ENCODE assay signal across 26 cellular contexts in genomic region chrX:106980952-106981626, GRCh38. TPM values are rescaled to one million over a fixed set of nuclear protein-coding genes. Genes with fewer than 3 reads are reported as not detected.
DNase-seq lines count a peak whose midpoint lies in the region; ATAC-seq, FAIRE-seq and TF ChIP-seq lines count a peak whose summit lies in the region.
"Had no signal": no experiment of that assay in that cellular context is flagged by ENCODE, and none has a peak within 500 bp of the region (broad histone marks: within the 10 kb centered on the region; RNA-seq: fewer than 3 reads in every experiment).

No MANE protein-coding gene starts in this region.

- H3K36me3 Mint-ChIP-seq in astrocyte (ENCODE audit: low read depth, unreplicated experiment), result peaks cover 2% of the 10 kb centered on the region
- H3K36me3 Mint-ChIP-seq: CD14-positive monocyte had no signal

- H3K4me1 ChIP-seq in astrocyte (ENCODE audit: insufficient read depth, low read length), result no peaks in the 10 kb centered on the region
- no peaks in the 10 kb centered on the region for H3K4me1 ChIP-seq in right lobe of liver
- no peaks in the 10 kb centered on the region for H3K4me1 ChIP-seq in neuronal stem cell (ENCODE audit: control insufficient read depth in 2 of 2, insufficient read depth in 1 of 2, low read depth in 1 of 2, low read length in 2 of 2)
- H3K4me1 ChIP-seq: BE2C; BLaER1 treated with 17β-estradiol and CSF1 and Interleukin-3, amounts not matched to agents 10 nM and 100 nM had no signal

- H3K27me3 Mint-ChIP-seq in astrocyte (ENCODE audit: low read depth, unreplicated experiment), result no peaks in the 10 kb centered on the region
- H3K27me3 Mint-ChIP-seq: CD4-positive, alpha-beta T cell had no signal

- H4K8ac ChIP-seq in neuronal stem cell (ENCODE audit: low read depth, low read length), result no peak overlapping the region

- TF ChIP-seq CTCF in astrocyte (IDR thresholded peaks at IDR 0.05; ENCODE audit: insufficient read depth, low read depth, low read length) (no peak), right lobe of liver (IDR thresholded peaks at IDR 0.05) (no peak)

- peak; percentile 49 for FAIRE-seq in astrocyte (lab: Jason Lieb, UNC)
- FAIRE-seq: D721Med, GM12878, GM19239 had no signal

- H3K36me3 ChIP-seq in astrocyte (ENCODE audit: insufficient read depth, low read length) (peaks cover 3% of the 10 kb centered on the region), right lobe of liver (no peaks in the 10 kb centered on the region), neuronal stem cell (replicated peaks in 1 of 2; ENCODE audit: control insufficient read depth in 2 of 2, insufficient read depth in 2 of 2, low read length in 2 of 2) (peaks cover 0 to 4% of the 10 kb centered on the region in 2 donors)
- H3K36me3 ChIP-seq: BE2C; BLaER1 treated with 17β-estradiol and CSF1 and Interleukin-3, amounts not matched to agents 10 nM and 100 nM had no signal

- H2BK120ac ChIP-seq in neuronal stem cell (ENCODE audit: low read depth, low read length), result no peak overlapping the region

- no peak overlapping the region for H2BK15ac ChIP-seq in neuronal stem cell (ENCODE audit: low read length)

- no peaks in the 10 kb centered on the region for H3K9me3 Mint-ChIP-seq in astrocyte (ENCODE audit: unreplicated experiment)
- H3K9me3 Mint-ChIP-seq: CD14-positive monocyte; CD4-positive, alpha-beta T cell; CD8-positive, alpha-beta memory T cell; GM23338 had no signal

- H3K27me3 ChIP-seq in astrocyte (ENCODE audit: insufficient read depth, low read length) (no peaks in the 10 kb centered on the region), right lobe of liver (no peaks in the 10 kb centered on the region), neuronal stem cell (ENCODE audit: control insufficient read depth in 3 of 3, insufficient read depth in 3 of 3, low read depth in 1 of 3, low read length in 3 of 3) (peaks cover 0 to 3% (median 0%) of the 10 kb centered on the region in 3 experiments)
- H3K27me3 ChIP-seq: BE2C had no signal

- H3K9ac ChIP-seq in astrocyte (ENCODE audit: low read length), result no peak overlapping the region
- no peak overlapping the region for H3K9ac ChIP-seq in neuronal stem cell (ENCODE audit: low read depth, low read length, poor library complexity)
- H3K9ac ChIP-seq: BLaER1 treated with 17β-estradiol and CSF1 and Interleukin-3, amounts not matched to agents 10 nM and 100 nM had no signal

- H3K23ac ChIP-seq in neuronal stem cell (ENCODE audit: low read depth, low read length, poor library complexity), result no peak overlapping the region

- H2BK5ac ChIP-seq in neuronal stem cell (ENCODE audit: low read length), result no peak overlapping the region

- no peak for TF ChIP-seq POLR2A in right lobe of liver (IDR thresholded peaks at IDR 0.05)

- no peak overlapping the region for H3K4me2 ChIP-seq in astrocyte (ENCODE audit: low read length)
- H3K4me2 ChIP-seq in neuronal stem cell (ENCODE audit: insufficient read depth, low read length, poor library complexity, severe bottlenecking), result no peak overlapping the region
- H3K4me2 ChIP-seq: A549; BLaER1 treated with 17β-estradiol and CSF1 and Interleukin-3, amounts not matched to agents 10 nM and 100 nM; GM23338 had no signal

- H3K4me3 ChIP-seq in astrocyte (ENCODE audit: insufficient read depth, low read depth, low read length) (no peak overlapping the region), right lobe of liver (no peak overlapping the region), neuronal stem cell (ENCODE audit: low read length in 2 of 2) (no peak overlapping the region)
- H3K4me3 ChIP-seq: A549; BLaER1 treated with 17β-estradiol and CSF1 and Interleukin-3, amounts not matched to agents 10 nM and 100 nM; GM12878; GM23338 had no signal

- H3K18ac ChIP-seq in neuronal stem cell (ENCODE audit: low read length), result no peak overlapping the region

- H3K4me3 Mint-ChIP-seq in astrocyte (ENCODE audit: unreplicated experiment), result no peak overlapping the region
- H3K4me3 Mint-ChIP-seq: CD14-positive monocyte; CD4-positive, alpha-beta T cell; CD8-positive, alpha-beta memory T cell; GM23338; H9 had no signal

- H3K4me1 Mint-ChIP-seq in astrocyte (ENCODE audit: low read depth, unreplicated experiment), result no peaks in the 10 kb centered on the region
- H3K4me1 Mint-ChIP-seq: CD14-positive monocyte; CD8-positive, alpha-beta memory T cell; GM23338; H9 had no signal

- no peak overlapping the region for H2AK5ac ChIP-seq in neuronal stem cell (ENCODE audit: low read depth, low read length)

- H3K27ac Mint-ChIP-seq in astrocyte (ENCODE audit: unreplicated experiment), result no peak overlapping the region
- H3K27ac Mint-ChIP-seq: CD14-positive monocyte; CD4-positive, alpha-beta T cell; CD8-positive, alpha-beta memory T cell; GM23338; H9 had no signal

- H3K79me2 ChIP-seq in astrocyte (ENCODE audit: insufficient read depth, low read length), result no peaks in the 10 kb centered on the region

- no peak overlapping the region for H4K91ac ChIP-seq in neuronal stem cell (ENCODE audit: low read depth, low read length, poor library complexity)

- no peak overlapping the region for H2BK12ac ChIP-seq in neuronal stem cell (ENCODE audit: low read length)

- H3K79me1 ChIP-seq in neuronal stem cell (ENCODE audit: low read depth, low read length), result no peaks in the 10 kb centered on the region

- WGBS in right lobe of liver (ENCODE audit: insufficient coverage, low coverage, low lambda C conversion rate, missing lambda C conversion rate), result 55% methylated on average over 6 of the region's 6 CpGs
- WGBS in neuronal stem cell (ENCODE audit: extremely low coverage in 2 of 2, insufficient read length in 2 of 2, insufficient replicate concordance in 1 of 2), 2 donors, result no CpG with 5 or more reads among the region's 6 CpGs

- no peaks in the 10 kb centered on the region for H4K20me1 ChIP-seq in astrocyte (ENCODE audit: insufficient read depth, low read length)
- H4K20me1 ChIP-seq: BLaER1 treated with 17β-estradiol and CSF1 and Interleukin-3, amounts not matched to agents 10 nM and 100 nM had no signal

- intact Hi-C loops in right lobe of liver (cut with DNase I), result no loop called here

- H3K9me3 ChIP-seq in astrocyte (ENCODE audit: insufficient read depth, low read depth, low read length) (no peaks in the 10 kb centered on the region), right lobe of liver (no peaks in the 10 kb centered on the region), neuronal stem cell (replicated peaks in 1 of 2; ENCODE audit: control insufficient read depth in 2 of 2, insufficient read depth in 1 of 2, low read depth in 1 of 2, low read length in 2 of 2) (no peaks in the 10 kb centered on the region)
- H3K9me3 ChIP-seq: A549; BE2C; BLaER1 treated with 17β-estradiol and CSF1 and Interleukin-3, amounts not matched to agents 10 nM and 100 nM had no signal

- H2AFZ ChIP-seq in astrocyte (ENCODE audit: low read depth, low read length) (no peak overlapping the region), neuronal stem cell (ENCODE audit: low read length) (no peak overlapping the region)
- H2AFZ ChIP-seq: GM23338 had no signal

- no peak overlapping the region for H3K14ac ChIP-seq in neuronal stem cell (ENCODE audit: low read length)

- ATAC-seq in left lobe of liver, result peak; percentile 72
- peak; percentile 47 to 68 (median 62) for ATAC-seq in right lobe of liver
- ATAC-seq: A549, GM12878, GM23338, HCT116 had no signal

- DNase-seq in astrocyte (ENCODE audit: low read depth), result no peak
- DNase-seq in left lobe of liver (ENCODE audit: low spot score), result no peak
- no peak for DNase-seq in right lobe of liver
- DNase-seq in cortex of kidney (lab: John Stamatoyannopoulos, UW), result no peak
- no peak for DNase-seq in NCI-H2196 (lab: John Stamatoyannopoulos, UW; ENCODE audit: unreplicated experiment)
- no peak for DNase-seq in NCI-H510A (lab: John Stamatoyannopoulos, UW)
- DNase-seq in neuronal stem cell (ENCODE audit: low spot score), result no peak
- DNase-seq: 8988T; ACHN; AML-193; BE2C; CD4-positive, alpha-beta T cell; CD8-positive, alpha-beta memory T cell; DMS 273 treated with DMSO at 0.1 percent for 48 hours; DMS79; EL; GDM1; H9 had no signal

- no peak overlapping the region for H3K27ac ChIP-seq in astrocyte (ENCODE audit: low read depth, low read length)
- peak overlapping the region in 1 of 3 donors; percentile 29 for H3K27ac ChIP-seq in right lobe of liver
- no peak overlapping the region for H3K27ac ChIP-seq in neuronal stem cell (replicated peaks; ENCODE audit: low read length)
- H3K27ac ChIP-seq: BLaER1 treated with 17β-estradiol and CSF1 and Interleukin-3, amounts not matched to agents 10 nM and 100 nM had no signal

- no peak overlapping the region for H3K4ac ChIP-seq in neuronal stem cell (ENCODE audit: low read length)

RNA-seq across cellular contexts. Expression of gene MORC4, which starts 18.9 kb away (rescaled TPM):
- 26.0 and 29.1 TPM in 2 replicates for total RNA-seq in astrocyte
- total RNA-seq in left lobe of liver, result 8.5 TPM
- 10 to 100 TPM in 5 of 6 experiments, 1 to 10 TPM in 1; 8.9 to 26.9 (median 19.4) TPM for total RNA-seq in right lobe of liver
- polyA plus RNA-seq in neuronal stem cell (2013, experiment 1 of 2), result 5.0 TPM
- 4.8 TPM for polyA plus RNA-seq in neuronal stem cell (2013, experiment 2 of 2)
